Comparison of ENCODE assay signal across 32 cellular contexts in the genomic region with DNA sequence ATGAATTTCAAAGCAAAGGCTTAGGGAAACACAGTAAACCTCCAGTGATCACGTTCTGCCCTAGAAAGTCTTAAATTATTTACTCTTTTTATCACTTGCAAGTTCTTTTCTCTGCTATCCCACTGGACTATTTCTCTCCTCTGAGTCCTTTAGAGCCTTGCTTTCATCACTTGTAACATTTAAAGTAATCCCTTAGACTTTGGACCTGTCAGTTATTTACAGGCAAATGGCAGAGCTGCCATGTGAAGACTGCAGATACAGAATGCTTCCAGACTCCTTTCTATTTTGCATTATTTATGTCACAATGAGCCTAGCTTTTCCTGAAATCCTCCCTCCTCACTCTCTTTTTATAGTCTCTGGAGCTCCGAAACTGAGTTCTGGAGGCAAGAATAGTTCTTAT.
"Had no signal": no experiment of that assay in that cellular context is flagged by ENCODE, and none has a peak within 500 bp of the region (broad histone marks: within the 10 kb centered on the region; RNA-seq: fewer than 3 reads in every experiment).

No MANE protein-coding gene starts in this region.

- H3K27me3 ChIP-seq: cardiac muscle cell had no signal

- H3K27ac ChIP-seq: cardiac muscle cell, KMS-11, VCaP had no signal

- H3K9ac ChIP-seq: KMS-11 had no signal

- H3K4me2 ChIP-seq: KMS-11 had no signal

- H3K4me3 ChIP-seq: cardiac muscle cell had no signal

- ATAC-seq: activated CD8-positive, alpha-beta memory T cell treated with anti-CD3 and anti-CD28 coated beads, Interleukin-2, amount 10 ng/mL, durations not matched to agents 7 days and 5 days; activated naive CD8-positive, alpha-beta T cell treated with anti-CD3 and anti-CD28 coated beads, Interleukin-2, amount 50 U/mL, for 24 hours; Panc1; SK-N-SH treated with all-trans-retinoic acid at 6 μM for 48 hours had no signal

- DNase-seq: activated B cell treated with CpG ODN at 0.5 μM for 24 hours; activated CD4-positive, alpha-beta memory T cell treated with anti-CD3 and anti-CD28 coated beads, Interleukin-2, amount 10 ng/mL, durations not matched to agents 7 days and 5 days; activated CD4-positive, alpha-beta T cell treated with anti-CD3 and anti-CD28 coated beads for 1 hour; activated CD4-positive, alpha-beta T cell treated with anti-CD3 and anti-CD28 coated beads for 48 hours; activated CD8-positive, alpha-beta memory T cell treated with anti-CD3 and anti-CD28 coated beads for 24 hours; activated CD8-positive, alpha-beta memory T cell treated with anti-CD3 and anti-CD28 coated beads, Interleukin-2, amount 10 ng/mL, durations not matched to agents 7 days and 5 days; activated CD8-positive, alpha-beta memory T cell treated with anti-CD3 and anti-CD28 coated beads, Interleukin-2, amount 50 U/mL, for 48 hours; activated effector memory CD4-positive, alpha-beta T cell treated with Interleukin-2 at 50 U/mL for 16 hours; activated naive CD4-positive, alpha-beta T cell treated with anti-CD3 and anti-CD28 coated beads, Interleukin-2, amount 10 ng/mL, durations not matched to agents 7 days and 5 days; activated naive CD8-positive, alpha-beta T cell treated with anti-CD3 and anti-CD28 coated beads, Interleukin-2, amount 50 U/mL, for 24 hours; activated T-cell treated with anti-CD3 and anti-CD28 coated beads, Interleukin-2, amount 50 U/mL, for 48 hours; anterior cingulate cortex; NCI-H1092 treated with DMSO at 0.1 percent for 48 hours; NCI-H1417; NCI-H146; NCI-H187; NCI-H2029 treated with DMSO at 0.1 percent for 48 hours; NCI-H2107; NCI-H2171; NCI-H2227 treated with DMSO at 0.1 percent for 48 hours; NCI-H446; NCI-H510A treated with DMSO at 0.1 percent for 48 hours; RPMI8226; SIG-M5; T-helper 1 cell; T-helper 2 cell; T-helper 9 cell had no signal

- H3K36me3 ChIP-seq: cardiac muscle cell had no signal
